Comparison of ENCODE assay signal across 15 cellular contexts in genomic region chr17:61209099-61209439, GRCh38.
DNase-seq lines count a peak whose midpoint lies in the region; ATAC-seq and TF ChIP-seq lines count a peak whose summit lies in the region.
"Had no signal": no experiment of that assay in that cellular context is flagged by ENCODE, and none has a peak within 500 bp of the region (broad histone marks: within the 10 kb centered on the region; RNA-seq: fewer than 3 reads in every experiment).

No MANE protein-coding gene starts in this region.

- no peak overlapping the region for H3K4ac ChIP-seq in mesenchymal stem cell (ENCODE audit: low read depth in 1 of 2, low read length in 2 of 2)

- peaks cover 41% of the 10 kb centered on the region for H3K4me1 Mint-ChIP-seq in HFFc6 (ENCODE audit: low read depth)
- H3K4me1 Mint-ChIP-seq: stimulated activated effector memory CD8-positive, alpha-beta T cell treated with anti-CD3 and anti-CD28 coated beads, Interleukin-12 subunit alpha, Interleukin-12 subunit beta, amount 100 ng/mL, for 72 hours had no signal

- peaks cover 17% of the 10 kb centered on the region for H3K4me1 ChIP-seq in endocrine pancreas (ENCODE audit: control insufficient read depth, insufficient read depth, low read length)
- no peaks in the 10 kb centered on the region for H3K4me1 ChIP-seq in mesenchymal stem cell (ENCODE audit: control insufficient read depth, insufficient read depth, low read depth, low read length)
- H3K4me1 ChIP-seq in spleen: peaks cover 0 to 17% (median 5%) of the 10 kb centered on the region in 6 donors
- peaks cover 15% of the 10 kb centered on the region for H3K4me1 ChIP-seq in ovary (ENCODE audit: insufficient read depth)

- no peak overlapping the region for H2BK5ac ChIP-seq in mesenchymal stem cell (ENCODE audit: low read depth, low read length, poor library complexity, severe bottlenecking)

- H4K91ac ChIP-seq in mesenchymal stem cell (ENCODE audit: low read length): no peak overlapping the region

- TF ChIP-seq CTCF in HFFc6 (IDR thresholded peaks at IDR 0.05) (no peak), spleen (IDR thresholded peaks at IDR 0.05 in 8 of 11, conservative IDR thresholded peaks at IDR 0.05 in 3 of 11) (no peak), ovary (IDR thresholded peaks at IDR 0.05) (no peak)

- no peaks in the 10 kb centered on the region for H3K9me3 ChIP-seq in endocrine pancreas (ENCODE audit: control insufficient read depth, low read length)
- H3K9me3 ChIP-seq in mesenchymal stem cell (ENCODE audit: control insufficient read depth, low read length): no peaks in the 10 kb centered on the region
- no peaks in the 10 kb centered on the region for H3K9me3 ChIP-seq in spleen
- H3K9me3 ChIP-seq in ovary: no peaks in the 10 kb centered on the region
- H3K9me3 ChIP-seq: mucosa of descending colon had no signal

- H3K36me3 ChIP-seq in endocrine pancreas (ENCODE audit: control insufficient read depth, insufficient read depth, low read length): no peaks in the 10 kb centered on the region
- H3K36me3 ChIP-seq in mesenchymal stem cell (ENCODE audit: control insufficient read depth in 1 of 2, insufficient read depth in 2 of 2, low read depth in 1 of 2, low read length in 2 of 2): no peaks in the 10 kb centered on the region
- no peaks in the 10 kb centered on the region for H3K36me3 ChIP-seq in spleen
- H3K36me3 ChIP-seq in ovary: no peaks in the 10 kb centered on the region

- H3K27ac ChIP-seq in mesenchymal stem cell (ENCODE audit: low read length, poor library complexity, severe bottlenecking) (no peak overlapping the region), spleen (peak overlapping the region in 7 of 8 donors; percentile 0 to 64 (median 49)), ovary (peak overlapping the region in 1 of 2 donors; percentile 67)

- H3K23ac ChIP-seq in mesenchymal stem cell (ENCODE audit: low read length in 2 of 2): no peak overlapping the region

- H4K8ac ChIP-seq in mesenchymal stem cell (ENCODE audit: low read length): no peak overlapping the region

- no peak overlapping the region for H2BK12ac ChIP-seq in mesenchymal stem cell (ENCODE audit: low read length in 2 of 2)

- intact Hi-C loops in spleen (cut with DNase I; ENCODE audit: low total_unique reads) (no loop called here), ovary (cut with DNase I) (no loop called here)

- no peaks in the 10 kb centered on the region for H3K9me3 Mint-ChIP-seq in HFFc6
- H3K9me3 Mint-ChIP-seq: GM23338; stimulated activated effector memory CD8-positive, alpha-beta T cell treated with anti-CD3 and anti-CD28 coated beads, Interleukin-12 subunit alpha, Interleukin-12 subunit beta, amount 100 ng/mL, for 72 hours; WTC11 had no signal

- peak overlapping the region; percentile 80 for H3K27ac Mint-ChIP-seq in HFFc6
- H3K27ac Mint-ChIP-seq: GM23338; stimulated activated effector memory CD8-positive, alpha-beta T cell treated with anti-CD3 and anti-CD28 coated beads, Interleukin-12 subunit alpha, Interleukin-12 subunit beta, amount 100 ng/mL, for 72 hours had no signal

- DNase-seq in HFFc6 (no peak), mesenchymal stem cell (no peak), spleen (no peak), AML-193 (lab: John Stamatoyannopoulos, UW) (no peak), NCI-H187 treated with DMSO at 0.1 percent for 48 hours (lab: John Stamatoyannopoulos, UW) (no peak), ovary (no peak)
- DNase-seq: activated T-cell treated with anti-CD3 and anti-CD28 coated beads for 4 hours; mucosa of descending colon; NCI-H226; stimulated activated CD4-positive, alpha-beta T cell treated with anti-CD3 and anti-CD28 coated beads, Interleukin-4, amount 100 ng/mL, for 4 hours had no signal

- H3K14ac ChIP-seq in mesenchymal stem cell (ENCODE audit: low read length in 2 of 2): no peak overlapping the region

- no peak overlapping the region for H3K9ac ChIP-seq in endocrine pancreas (ENCODE audit: control insufficient read depth, insufficient read depth, low read length)
- H3K9ac ChIP-seq in mesenchymal stem cell (ENCODE audit: low read length): peak overlapping the region; percentile 84

- no peak for ATAC-seq in GM21367 (IDR thresholded peaks at IDR 0.05; ENCODE audit: unreplicated experiment)
- ATAC-seq: GM23338; mucosa of descending colon; stimulated activated effector memory CD8-positive, alpha-beta T cell treated with anti-CD3 and anti-CD28 coated beads, Interleukin-12 subunit alpha, Interleukin-12 subunit beta, amount 100 ng/mL, for 72 hours; WTC11 had no signal

- 35% methylated on average over 2 of the region's 4 CpGs for WGBS in mesenchymal stem cell
- WGBS in spleen, 5 donors: 61 to 80% (median 68%) methylated on average over 4 of the region's 4 CpGs
- 4 to 5% (median 5%) methylated on average over 4 of the region's 4 CpGs for WGBS in ovary, 3 donors

- H2BK120ac ChIP-seq in mesenchymal stem cell (ENCODE audit: low read depth, low read length): no peak overlapping the region

- H2BK15ac ChIP-seq in mesenchymal stem cell (ENCODE audit: low read depth, poor library complexity, severe bottlenecking): no peak overlapping the region

- no peaks in the 10 kb centered on the region for H3K36me3 Mint-ChIP-seq in HFFc6 (ENCODE audit: low read depth)
- H3K36me3 Mint-ChIP-seq: stimulated activated effector memory CD8-positive, alpha-beta T cell treated with anti-CD3 and anti-CD28 coated beads, Interleukin-12 subunit alpha, Interleukin-12 subunit beta, amount 100 ng/mL, for 72 hours; WTC11 had no signal

- H3K4me3 ChIP-seq in endocrine pancreas (ENCODE audit: control insufficient read depth, insufficient read depth, low read length) (peak overlapping the region; percentile 93), mesenchymal stem cell (ENCODE audit: insufficient read depth in 1 of 2, low read depth in 1 of 2, low read length in 2 of 2) (peak overlapping the region in 1 of 2 experiments; percentile 72), spleen (no peak overlapping the region), ovary (no peak overlapping the region)
- H3K4me3 ChIP-seq: GM23338, mucosa of descending colon had no signal

- no peak overlapping the region for H3K18ac ChIP-seq in mesenchymal stem cell (ENCODE audit: low read depth in 1 of 2, low read length in 2 of 2)

- no peak overlapping the region for H2AK5ac ChIP-seq in mesenchymal stem cell (ENCODE audit: low read length, severe bottlenecking)

- no peak for TF ChIP-seq EP300 in ovary (IDR thresholded peaks at IDR 0.05)

- peak overlapping the region; percentile 80 for H3K4me3 Mint-ChIP-seq in HFFc6
- H3K4me3 Mint-ChIP-seq: GM23338; stimulated activated effector memory CD8-positive, alpha-beta T cell treated with anti-CD3 and anti-CD28 coated beads, Interleukin-12 subunit alpha, Interleukin-12 subunit beta, amount 100 ng/mL, for 72 hours; WTC11 had no signal

- H3K27me3 ChIP-seq in endocrine pancreas (ENCODE audit: control insufficient read depth, insufficient read depth, low read length) (no peaks in the 10 kb centered on the region), mesenchymal stem cell (ENCODE audit: control insufficient read depth in 1 of 2, insufficient read depth in 1 of 2, low read length in 2 of 2) (no peaks in the 10 kb centered on the region), spleen (replicated peaks in 1 of 7) (no peaks in the 10 kb centered on the region), ovary (no peaks in the 10 kb centered on the region)

- H2AFZ ChIP-seq in mesenchymal stem cell (ENCODE audit: low read depth, low read length): no peak overlapping the region
- H2AFZ ChIP-seq: GM23338 had no signal

- TF ChIP-seq POLR2A in spleen (IDR thresholded peaks at IDR 0.05) (no peak), ovary (IDR thresholded peaks at IDR 0.05) (no peak)

- H3K79me1 ChIP-seq in mesenchymal stem cell (replicated peaks; ENCODE audit: low read length, poor library complexity, severe bottlenecking): no peaks in the 10 kb centered on the region

- no peak overlapping the region for H3K4me2 ChIP-seq in mesenchymal stem cell (ENCODE audit: low read length, poor library complexity, severe bottlenecking)
- H3K4me2 ChIP-seq: GM23338 had no signal

- H3K27me3 Mint-ChIP-seq in HFFc6 (ENCODE audit: insufficient read depth): no peaks in the 10 kb centered on the region
